ENCODE assay signal across 17 cellular contexts in genomic region chr3:47850803-47851417, GRCh38. TPM values are rescaled to one million over a fixed set of nuclear protein-coding genes. Genes with fewer than 3 reads are reported as not detected.
A peak's percentile ranks its signal among the peaks of the same experiment; 100 is the strongest.
DNase-seq lines count a peak whose midpoint lies in the region; ATAC-seq, FAIRE-seq and TF ChIP-seq lines count a peak whose summit lies in the region.
"Had no signal": no experiment of that assay in that cellular context is flagged by ENCODE, and none has a peak within 500 bp of the region (broad histone marks: within the 10 kb centered on the region; RNA-seq: fewer than 3 reads in every experiment).

No MANE protein-coding gene starts in this region.

- TF ChIP-seq POLR2A in HCT116 (IDR thresholded peaks at IDR 0.05; ENCODE audit: borderline replicate concordance, extremely low read depth, insufficient read depth, insufficient read length), result no peak

- peaks cover 29 to 42% of the 10 kb centered on the region in 2 experiments; a peak in 3 of 4 replicates for H3K36me3 ChIP-seq in HCT116 (ENCODE audit: control insufficient read depth in 1 of 2, insufficient read depth in 2 of 2, low read length in 2 of 2)
- peaks cover 34% of the 10 kb centered on the region for H3K36me3 ChIP-seq in astrocyte (ENCODE audit: insufficient read depth, low read length)

- H3K27ac Mint-ChIP-seq in T-helper 2 cell treated with Interferon-gamma antibody and Interleukin-4, amounts not matched to agents 5 μg/mL and 100 μg/mL, for 36 hours, result peak overlapping the region; percentile 65
- peak overlapping the region; percentile 75 for H3K27ac Mint-ChIP-seq in astrocyte (ENCODE audit: unreplicated experiment)
- peak overlapping the region; percentile 35 to 70 for H3K27ac Mint-ChIP-seq in natural killer cell treated with Interleukin-12 subunit alpha and Interleukin-12 subunit beta and Interleukin-15 and Interleukin-18, amount 100 ng/mL, for 72 hours

- BruUV-seq in HCT116 (replicated peaks; lab: Mats Ljungman, UMichigan), result no TSS peak

- RAD21 ChIA-PET in HCT116 (lab: Charles Lee; ENCODE audit: low non-redundant PET in 1 of 2, low total read pairs in 2 of 2, uncharacterized antibody in 2 of 2, unreplicated experiment in 2 of 2), result no interaction called here

- POLR2A ChIA-PET in HCT116 (lab: Charles Lee), result interaction anchor here (0.7 kb wide), 1 partner anchor 301 kb away, joined by 3 read pairs; no protein-coding TSS in a partner anchor

- TF ChIP-seq CTCF in HCT116 (IDR thresholded peaks at IDR 0.05 in 2 of 3, conservative IDR thresholded peaks at IDR 0.05 in 1 of 3; ENCODE audit: borderline replicate concordance in 1 of 3, insufficient read depth in 1 of 3, low read depth in 2 of 3, low read length in 2 of 3) (no peak), astrocyte (IDR thresholded peaks at IDR 0.05; ENCODE audit: insufficient read depth, low read depth, low read length) (no peak)

- no peaks in the 10 kb centered on the region for H3K9me3 Mint-ChIP-seq in T-helper 2 cell treated with Interferon-gamma antibody and Interleukin-4, amounts not matched to agents 5 μg/mL and 100 μg/mL, for 36 hours
- no peaks in the 10 kb centered on the region for H3K9me3 Mint-ChIP-seq in astrocyte (ENCODE audit: unreplicated experiment)
- H3K9me3 Mint-ChIP-seq in natural killer cell treated with Interleukin-12 subunit alpha and Interleukin-12 subunit beta and Interleukin-15 and Interleukin-18, amount 100 ng/mL, for 72 hours, result no peaks in the 10 kb centered on the region

- CTCF ChIA-PET in HCT116 (lab: Charles Lee), result interaction anchor here (1.1 to 1.5 kb wide), 2 partner anchors 25 to 306 kb away, joined by 3 to 4 read pairs; no protein-coding TSS in a partner anchor

- H3K9me3 ChIP-seq in HCT116 (ENCODE audit: control insufficient read depth in 1 of 2, insufficient read depth in 1 of 2, low read depth in 1 of 2, low read length in 2 of 2) (no peaks in the 10 kb centered on the region), astrocyte (ENCODE audit: insufficient read depth, low read depth, low read length) (no peaks in the 10 kb centered on the region)
- H3K9me3 ChIP-seq: esophagus muscularis mucosa had no signal

- H2AFZ ChIP-seq in HCT116 (ENCODE audit: low read depth, low read length, poor library complexity, severe bottlenecking), result no peak overlapping the region
- no peak overlapping the region for H2AFZ ChIP-seq in astrocyte (ENCODE audit: low read depth, low read length)
- H2AFZ ChIP-seq: PC-9 had no signal

- FAIRE-seq in astrocyte (lab: Jason Lieb, UNC), result no peak
- FAIRE-seq: A204.1, colon, small intestine had no signal

- H3K4me2 ChIP-seq in HCT116 (ENCODE audit: low read length) (no peak overlapping the region), astrocyte (ENCODE audit: low read length) (no peak overlapping the region)
- H3K4me2 ChIP-seq: PC-9 had no signal

- no peaks in the 10 kb centered on the region for H3K9me2 ChIP-seq in HCT116 (ENCODE audit: insufficient read depth)

- H3K4me1 ChIP-seq in HCT116 (ENCODE audit: control insufficient read depth in 1 of 2, insufficient read depth in 2 of 2, low read length in 2 of 2) (no peaks in the 10 kb centered on the region), astrocyte (ENCODE audit: insufficient read depth, low read length) (no peaks in the 10 kb centered on the region)

- H3K27me3 Mint-ChIP-seq in T-helper 2 cell treated with Interferon-gamma antibody and Interleukin-4, amounts not matched to agents 5 μg/mL and 100 μg/mL, for 36 hours (ENCODE audit: low read depth), result no peaks in the 10 kb centered on the region
- H3K27me3 Mint-ChIP-seq in astrocyte (ENCODE audit: low read depth, unreplicated experiment), result no peaks in the 10 kb centered on the region
- no peaks in the 10 kb centered on the region for H3K27me3 Mint-ChIP-seq in natural killer cell treated with Interleukin-12 subunit alpha and Interleukin-12 subunit beta and Interleukin-15 and Interleukin-18, amount 100 ng/mL, for 72 hours

- H3K79me2 ChIP-seq in HCT116 (ENCODE audit: insufficient read depth, low read length) (no peaks in the 10 kb centered on the region), astrocyte (ENCODE audit: insufficient read depth, low read length) (peaks cover 3% of the 10 kb centered on the region)

- intact Hi-C loops in HCT116 (cut with micrococcal nuclease), result loop anchor here (5.0 kb wide), 1 partner anchor 141 kb away; no protein-coding TSS in a partner anchor
- intact Hi-C loops in sciatic nerve (cut with DNase I), result no loop called here

- no peak overlapping the region for H3K4me3 Mint-ChIP-seq in T-helper 2 cell treated with Interferon-gamma antibody and Interleukin-4, amounts not matched to agents 5 μg/mL and 100 μg/mL, for 36 hours
- H3K4me3 Mint-ChIP-seq in astrocyte (ENCODE audit: unreplicated experiment), result no peak overlapping the region
- no peak overlapping the region for H3K4me3 Mint-ChIP-seq in natural killer cell treated with Interleukin-12 subunit alpha and Interleukin-12 subunit beta and Interleukin-15 and Interleukin-18, amount 100 ng/mL, for 72 hours

- no peaks in the 10 kb centered on the region for H3K4me1 Mint-ChIP-seq in T-helper 2 cell treated with Interferon-gamma antibody and Interleukin-4, amounts not matched to agents 5 μg/mL and 100 μg/mL, for 36 hours (ENCODE audit: low read depth)
- no peaks in the 10 kb centered on the region for H3K4me1 Mint-ChIP-seq in astrocyte (ENCODE audit: low read depth, unreplicated experiment)
- no peaks in the 10 kb centered on the region for H3K4me1 Mint-ChIP-seq in natural killer cell treated with Interleukin-12 subunit alpha and Interleukin-12 subunit beta and Interleukin-15 and Interleukin-18, amount 100 ng/mL, for 72 hours (ENCODE audit: low read depth in 2 of 2)

- DNase-seq in T-helper 2 cell treated with Interferon-gamma antibody and Interleukin-4, amounts not matched to agents 5 μg/mL and 100 μg/mL, for 36 hours (ENCODE audit: low spot score), result no peak
- DNase-seq in T-helper 2 cell, result no peak
- DNase-seq in HCT116 (ENCODE audit: low read depth, low spot score), result no peak
- no peak for DNase-seq in astrocyte (ENCODE audit: low read depth)
- peak; percentile 13 for DNase-seq in natural killer cell treated with Interleukin-12 subunit alpha and Interleukin-12 subunit beta and Interleukin-15 and Interleukin-18, amount 100 ng/mL, for 72 hours (ENCODE audit: low spot score)
- DNase-seq in sciatic nerve (ENCODE audit: low spot score), result no peak
- DNase-seq: activated gamma-delta T cell treated with Interleukin-2 at 50 U/mL for 16 hours, DMS153, NCI-H1105 treated with DMSO at 0.1 percent for 48 hours, NCI-H446, PC-9, small intestine had no signal

- no peaks in the 10 kb centered on the region for H4K20me1 ChIP-seq in HCT116 (ENCODE audit: insufficient read depth)
- H4K20me1 ChIP-seq in astrocyte (ENCODE audit: insufficient read depth, low read length), result peaks cover 70% of the 10 kb centered on the region

- H3K9ac ChIP-seq in HCT116 (ENCODE audit: low read length), result no peak overlapping the region
- no peak overlapping the region for H3K9ac ChIP-seq in astrocyte (ENCODE audit: low read length)

- H3K36me3 Mint-ChIP-seq in T-helper 2 cell treated with Interferon-gamma antibody and Interleukin-4, amounts not matched to agents 5 μg/mL and 100 μg/mL, for 36 hours (ENCODE audit: low read depth), result peaks cover 21% of the 10 kb centered on the region
- peaks cover 7% of the 10 kb centered on the region for H3K36me3 Mint-ChIP-seq in astrocyte (ENCODE audit: low read depth, unreplicated experiment)
- H3K36me3 Mint-ChIP-seq in natural killer cell treated with Interleukin-12 subunit alpha and Interleukin-12 subunit beta and Interleukin-15 and Interleukin-18, amount 100 ng/mL, for 72 hours, result no peaks in the 10 kb centered on the region

- TF ChIP-seq RAD21 in HCT116 (IDR thresholded peaks at IDR 0.05; ENCODE audit: low read depth), result no peak

- H3K27ac ChIP-seq in HCT116 (ENCODE audit: low read depth, low read length), result no peak overlapping the region
- no peak overlapping the region for H3K27ac ChIP-seq in astrocyte (ENCODE audit: low read depth, low read length)
- H3K27ac ChIP-seq: PC-9 had no signal

- no peak overlapping the region for H3K4me3 ChIP-seq in HCT116 (replicated peaks in 1 of 2; ENCODE audit: low read depth in 1 of 2, low read length in 2 of 2)
- no peak overlapping the region for H3K4me3 ChIP-seq in astrocyte (ENCODE audit: insufficient read depth, low read depth, low read length)
- H3K4me3 ChIP-seq: esophagus muscularis mucosa, PC-9 had no signal

- peak; percentile 8; the same call in 1 of the 2 replicates for ATAC-seq in HCT116
- ATAC-seq in natural killer cell treated with Interleukin-12 subunit alpha and Interleukin-12 subunit beta and Interleukin-15 and Interleukin-18, amount 100 ng/mL, for 72 hours, result no peak
- no peak for ATAC-seq in GM21619 (IDR thresholded peaks at IDR 0.05; ENCODE audit: unreplicated experiment)
- ATAC-seq in sciatic nerve, result no peak
- ATAC-seq in HG03039 (IDR thresholded peaks at IDR 0.05; ENCODE audit: unreplicated experiment), result no peak

- H3K27me3 ChIP-seq in HCT116 (ENCODE audit: insufficient read depth, low read length) (no peaks in the 10 kb centered on the region), astrocyte (ENCODE audit: insufficient read depth, low read length) (no peaks in the 10 kb centered on the region)
- H3K27me3 ChIP-seq: esophagus muscularis mucosa had no signal

TF ChIP-seq in HCT116, 20 proteins besides CTCF, POLR2A, EP300 and RAD21:
- TF ChIP-seq SP1 (IDR thresholded peaks at IDR 0.05; ENCODE audit: low read depth) (no peak), POLR2AphosphoS5 (IDR thresholded peaks at IDR 0.05; ENCODE audit: low read depth, low read length) (peak; percentile 47; the same call in 1 of the 2 replicates)

RNA-seq across cellular contexts. Expression of gene DHX30, which starts 48.0 kb away (rescaled TPM):
- total RNA-seq in HCT116 (2021; ENCODE audit: unreplicated experiment), result 114 TPM
- polyA plus RNA-seq in HCT116 (2012), result 77.6 and 83.0 TPM in 2 replicates
- 50.0 and 50.5 TPM in 2 replicates for total RNA-seq in astrocyte
- total RNA-seq in natural killer cell treated with Interleukin-12 subunit alpha and Interleukin-12 subunit beta and Interleukin-15 and Interleukin-18, amount 100 ng/mL, for 72 hours, result 100 to 1,000 TPM; 101 to 177 TPM
- total RNA-seq in sciatic nerve, result 57.2 TPM
